ENCODE assay signal across 23 cellular contexts in the genomic region with DNA sequence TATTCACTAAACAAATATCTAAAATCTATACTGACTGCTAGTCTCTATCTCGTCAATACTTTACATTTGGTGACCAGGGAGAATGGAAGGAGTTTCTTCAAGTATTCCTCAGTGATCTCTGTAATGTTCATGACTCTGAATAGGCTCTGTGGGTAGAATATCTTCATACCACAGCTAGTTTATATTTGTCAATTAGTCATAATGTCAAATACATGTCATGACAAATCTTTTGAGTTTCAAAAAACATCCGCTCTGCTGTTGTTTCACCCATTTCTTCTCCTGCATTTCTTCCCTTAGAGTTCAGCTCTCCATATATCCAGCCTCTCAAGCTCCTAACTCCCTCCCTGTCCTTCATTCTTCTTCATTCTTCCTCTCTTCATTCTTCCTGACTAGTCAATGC.
DNase-seq lines count a peak whose midpoint lies in the region; ATAC-seq and TF ChIP-seq lines count a peak whose summit lies in the region.
"Had no signal": no experiment of that assay in that cellular context is flagged by ENCODE, and none has a peak within 500 bp of the region (broad histone marks: within the 10 kb centered on the region; RNA-seq: fewer than 3 reads in every experiment).

No MANE protein-coding gene starts in this region.

- H3K9ac ChIP-seq in HUES64 (ENCODE audit: low read depth, low read length): no peak overlapping the region

- no peaks in the 10 kb centered on the region for H3K36me3 ChIP-seq in HUES64 (ENCODE audit: insufficient read depth, low read length)
- H3K36me3 ChIP-seq: esophagus squamous epithelium, heart left ventricle, neutrophil, right atrium auricular region, SJCRH30, upper lobe of left lung had no signal

- BruUV-seq in Calu3 (replicated peaks; lab: Mats Ljungman, UMichigan): no TSS peak

- H3K4me1 Mint-ChIP-seq in Calu3 (ENCODE audit: low read depth, unreplicated experiment) (peaks cover 25% of the 10 kb centered on the region), mesothelial cell of epicardium (peaks cover 28% of the 10 kb centered on the region)
- H3K4me1 Mint-ChIP-seq: activated CD4-positive, alpha-beta T cell treated with anti-CD3 and anti-CD28 coated beads for 36 hours; CD4-positive, CD25-positive, alpha-beta regulatory T cell had no signal

- no peak overlapping the region for H3K4me3 Mint-ChIP-seq in Calu3 (ENCODE audit: low read depth, unreplicated experiment)
- H3K4me3 Mint-ChIP-seq in mesothelial cell of epicardium: no peak overlapping the region
- H3K4me3 Mint-ChIP-seq: activated CD4-positive, alpha-beta T cell treated with anti-CD3 and anti-CD28 coated beads for 36 hours; IgD-negative memory B cell; memory B cell; T-helper 2 cell treated with Interferon-gamma antibody and Interleukin-4, amounts not matched to agents 5 μg/mL and 100 μg/mL, for 36 hours had no signal

- H3K36me3 Mint-ChIP-seq in Calu3 (ENCODE audit: insufficient read depth, unreplicated experiment) (peaks cover 4% of the 10 kb centered on the region), mesothelial cell of epicardium (no peaks in the 10 kb centered on the region)
- H3K36me3 Mint-ChIP-seq: CD4-positive, CD25-positive, alpha-beta regulatory T cell; IgD-negative memory B cell; memory B cell had no signal

- no peaks in the 10 kb centered on the region for H3K27me3 ChIP-seq in HUES64 (ENCODE audit: insufficient read depth, low read length)
- H3K27me3 ChIP-seq: esophagus squamous epithelium, neutrophil, right atrium auricular region, upper lobe of left lung had no signal

- H3K4me1 ChIP-seq in HUES64 (ENCODE audit: insufficient read depth, low read length): peaks cover 35% of the 10 kb centered on the region
- H3K4me1 ChIP-seq: esophagus squamous epithelium, heart left ventricle, right atrium auricular region, SJCRH30, upper lobe of left lung had no signal

- no peak for DNase-seq in Calu3
- no peak for DNase-seq in mesothelial cell of epicardium (ENCODE audit: low spot score in 2 of 2, unreplicated experiment in 2 of 2)
- DNase-seq in NCI-H1417 (lab: John Stamatoyannopoulos, UW): no peak
- no peak for DNase-seq in UCSD-AML1 (lab: John Stamatoyannopoulos, UW; ENCODE audit: unreplicated experiment)
- no peak for DNase-seq in ecto neural progenitor cell (ENCODE audit: low spot score)
- DNase-seq: activated gamma-delta T cell; aorta; cortex of kidney; esophagus squamous epithelium; stimulated activated naive CD4-positive, alpha-beta T cell treated with Interleukin-2 at 50 U/mL for 16 hours had no signal

- no peaks in the 10 kb centered on the region for H3K9me3 Mint-ChIP-seq in Calu3 (ENCODE audit: low read depth, unreplicated experiment)
- no peaks in the 10 kb centered on the region for H3K9me3 Mint-ChIP-seq in mesothelial cell of epicardium
- H3K9me3 Mint-ChIP-seq: CD4-positive, CD25-positive, alpha-beta regulatory T cell; IgD-negative memory B cell; memory B cell; T-helper 2 cell treated with Interferon-gamma antibody and Interleukin-4, amounts not matched to agents 5 μg/mL and 100 μg/mL, for 36 hours had no signal

- TF ChIP-seq CTCF in Calu3 (IDR thresholded peaks at IDR 0.05; ENCODE audit: unreplicated experiment) (no peak), mesothelial cell of epicardium (IDR thresholded peaks at IDR 0.05; ENCODE audit: unreplicated experiment) (no peak)

- no peak for ATAC-seq in GM19023 (IDR thresholded peaks at IDR 0.05; ENCODE audit: unreplicated experiment)
- ATAC-seq: activated CD4-positive, alpha-beta T cell treated with anti-CD3 and anti-CD28 coated beads for 36 hours had no signal

- no peaks in the 10 kb centered on the region for H3K9me3 ChIP-seq in HUES64 (ENCODE audit: insufficient read depth, low read depth, low read length)
- H3K9me3 ChIP-seq: esophagus squamous epithelium, heart left ventricle, neutrophil, right atrium auricular region, SJCRH30, upper lobe of left lung had no signal

- intact Hi-C loops in Calu3 (cut with micrococcal nuclease; ENCODE audit: unreplicated experiment): loop anchor here (5.0 kb wide), 3 partner anchors 225 to 735 kb away; no protein-coding TSS in a partner anchor

- peak overlapping the region; percentile 5 for H3K27ac Mint-ChIP-seq in Calu3 (ENCODE audit: unreplicated experiment)
- peak overlapping the region; percentile 44 for H3K27ac Mint-ChIP-seq in mesothelial cell of epicardium
- H3K27ac Mint-ChIP-seq: activated CD4-positive, alpha-beta T cell treated with anti-CD3 and anti-CD28 coated beads for 36 hours; CD4-positive, CD25-positive, alpha-beta regulatory T cell; IgD-negative memory B cell; memory B cell; T-helper 2 cell treated with Interferon-gamma antibody and Interleukin-4, amounts not matched to agents 5 μg/mL and 100 μg/mL, for 36 hours had no signal

- CTCF ChIA-PET in Calu3 (lab: Charles Lee): interaction anchor here (0.6 to 2.8 kb wide), 10 partner anchors 11 to 727 kb away, joined by 3 to 35 read pairs (median 4); a partner anchor contains a TSS

- H3K27me3 Mint-ChIP-seq in Calu3 (ENCODE audit: unreplicated experiment) (no peaks in the 10 kb centered on the region), mesothelial cell of epicardium (ENCODE audit: low read depth) (no peaks in the 10 kb centered on the region)
- H3K27me3 Mint-ChIP-seq: IgD-negative memory B cell had no signal

- H3K4me3 ChIP-seq in HUES64 (ENCODE audit: low read length): no peak overlapping the region
- H3K4me3 ChIP-seq: esophagus squamous epithelium, heart left ventricle, right atrium auricular region, SJCRH30, upper lobe of left lung had no signal

- 95% methylated on average over 2 of the region's 2 CpGs for WGBS in HUES64

- H3K27ac ChIP-seq in HUES64 (ENCODE audit: low read depth, low read length): peak overlapping the region; percentile 36; the same call in 1 of the 2 replicates
- H3K27ac ChIP-seq in cingulate gyrus (ENCODE audit: low read depth, low read length): peak overlapping the region; percentile 62
- H3K27ac ChIP-seq: esophagus squamous epithelium, heart left ventricle, neutrophil, right atrium auricular region, SJCRH30, upper lobe of left lung had no signal
